8 cellular contexts compared by ENCODE assay signal in the genomic region with DNA sequence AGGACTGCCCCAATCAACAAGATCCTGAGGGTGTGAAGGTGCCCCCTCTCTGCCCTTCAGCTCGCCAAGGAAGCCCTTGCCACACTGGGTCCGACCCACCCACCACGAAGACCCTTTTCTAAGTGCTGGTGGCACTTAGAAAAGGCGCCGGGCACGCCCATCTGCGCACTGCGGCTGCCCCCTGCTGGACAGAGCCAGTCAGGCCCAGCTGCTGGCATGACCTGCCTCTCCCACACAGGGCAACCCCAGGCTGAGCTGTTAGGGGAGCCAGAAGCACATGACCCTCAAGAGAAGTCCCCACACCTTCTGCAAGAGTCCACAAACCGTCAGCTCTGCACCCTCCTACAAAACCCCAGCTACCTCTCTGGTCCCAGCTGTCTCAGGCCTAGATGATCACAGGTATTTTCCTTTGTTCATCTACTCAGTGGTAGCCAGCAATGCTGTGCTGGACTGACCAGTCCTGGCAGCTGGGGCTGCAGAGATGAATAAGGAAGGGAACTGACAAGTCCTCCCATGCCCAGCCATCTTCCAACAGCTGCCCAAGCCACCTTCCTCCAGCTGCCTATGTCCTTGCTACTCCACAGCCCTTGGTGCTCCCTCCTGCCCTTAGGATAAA. TPM values are rescaled to one million over a fixed set of nuclear protein-coding genes. Genes with fewer than 3 reads are reported as not detected.
DNase-seq lines count a peak whose midpoint lies in the region; ATAC-seq and TF ChIP-seq lines count a peak whose summit lies in the region.

No MANE protein-coding gene starts in this region.

- TF ChIP-seq CTCF in SK-N-SH (IDR thresholded peaks at IDR 0.05): peak; percentile 94
- TF ChIP-seq CTCF in psoas muscle (IDR thresholded peaks at IDR 0.05): peak; percentile 89

- peak; percentile 46 for DNase-seq in EL
- DNase-seq in KG1 (lab: John Stamatoyannopoulos, UW): peak; percentile 11
- peak; percentile 90 for DNase-seq in SK-N-SH
- DNase-seq in activated naive CD4-positive, alpha-beta T cell treated with Interleukin-2 at 50 U/mL for 16 hours: peak; percentile 73
- peak; percentile 87 for DNase-seq in Right ventricle myocardium inferior (ENCODE audit: missing footprints)
- peak; percentile 66 to 85 for DNase-seq in psoas muscle
- DNase-seq in aorta: peak; percentile 71 to 90

- intact Hi-C loops in Right ventricle myocardium inferior (cut with DNase I) (loop anchor here (5.0 kb wide), 2 partner anchors 732 to 857 kb away; no protein-coding TSS in a partner anchor), psoas muscle (cut with DNase I) (loop anchor here (2.0 to 10.0 kb wide), 4 partner anchors 732 to 877 kb away; no protein-coding TSS in a partner anchor), aorta (cut with DNase I) (loop anchor here (5.0 kb wide), 2 partner anchors 732 to 857 kb away; no protein-coding TSS in a partner anchor)

- H3K4me1 ChIP-seq in SK-N-SH (ENCODE audit: control insufficient read depth in 1 of 2, insufficient read depth in 2 of 2, low read depth in 1 of 2, low read length in 1 of 2): no peaks in the 10 kb centered on the region
- no peaks in the 10 kb centered on the region for H3K4me1 ChIP-seq in psoas muscle
- H3K4me1 ChIP-seq in aorta (ENCODE audit: control insufficient read depth in 1 of 2, insufficient read depth in 2 of 2, low read length in 2 of 2): no peaks in the 10 kb centered on the region

- H3K4me2 ChIP-seq in SK-N-SH: no peak overlapping the region

- H3K9me2 ChIP-seq in SK-N-SH: no peaks in the 10 kb centered on the region

- no peak overlapping the region for H3K9ac ChIP-seq in SK-N-SH

- H3K79me2 ChIP-seq in SK-N-SH (ENCODE audit: insufficient read depth): no peaks in the 10 kb centered on the region

- H3K36me3 ChIP-seq in SK-N-SH (replicated peaks in 1 of 2; ENCODE audit: control insufficient read depth in 1 of 2, insufficient read depth in 2 of 2, low read length in 1 of 2) (no peaks in the 10 kb centered on the region), psoas muscle (ENCODE audit: insufficient read depth in 1 of 2, low read depth in 1 of 2) (no peaks in the 10 kb centered on the region), aorta (ENCODE audit: control insufficient read depth in 1 of 2, insufficient read depth in 2 of 2, low read length in 1 of 2) (no peaks in the 10 kb centered on the region)

- POLR2A ChIA-PET in SK-N-SH (lab: Yijun Ruan, JAX): no interaction called here

- H3K9me3 ChIP-seq in SK-N-SH (no peaks in the 10 kb centered on the region), psoas muscle (no peaks in the 10 kb centered on the region), aorta (ENCODE audit: control insufficient read depth, low read length) (no peaks in the 10 kb centered on the region)

- CTCF ChIA-PET in SK-N-SH (lab: Yijun Ruan, JAX): interaction anchor here (0.5 to 8.1 kb wide), 88 partner anchors 10 to 918 kb away, joined by 3 to 78 read pairs (median 4); no protein-coding TSS in a partner anchor

- H2AFZ ChIP-seq in SK-N-SH (ENCODE audit: low read depth): no peak overlapping the region

- 0% methylated on average over 1 of the region's 9 CpGs for WGBS in SK-N-SH (ENCODE audit: low lambda C conversion rate)
- 0 to 2% (median 2%) methylated on average over 9 of the region's 9 CpGs for WGBS in psoas muscle, 3 donors
- 1 to 2% methylated on average over 9 of the region's 9 CpGs for WGBS in aorta, 2 donors

- H3F3A ChIP-seq in SK-N-SH (replicated peaks; ENCODE audit: insufficient read depth): no peaks in the 10 kb centered on the region

- TF ChIP-seq EP300 in SK-N-SH (IDR thresholded peaks at IDR 0.05; ENCODE audit: borderline replicate concordance in 1 of 2, low read depth in 1 of 2, low read length in 1 of 2): no peak

- ATAC-seq in Right ventricle myocardium inferior (peak; percentile 63), psoas muscle (peak; percentile 75 to 89 (median 84)), aorta (ENCODE audit: low FRiP score) (no peak), GM21526 (IDR thresholded peaks at IDR 0.05; ENCODE audit: low FRiP score, unreplicated experiment) (no peak)

- H3K4me3 ChIP-seq in SK-N-SH (ENCODE audit: low read depth in 2 of 2, low read length in 1 of 2): no peak overlapping the region; a peak in 1 of 4 replicates
- no peak overlapping the region for H3K4me3 ChIP-seq in psoas muscle
- H3K4me3 ChIP-seq in aorta (ENCODE audit: low read length in 2 of 2): no peak overlapping the region

- H4K20me1 ChIP-seq in SK-N-SH (ENCODE audit: insufficient read depth): no peaks in the 10 kb centered on the region

- H3K27ac ChIP-seq in SK-N-SH (ENCODE audit: low read depth in 2 of 2, low read length in 1 of 2): no peak overlapping the region
- no peak overlapping the region for H3K27ac ChIP-seq in psoas muscle
- no peak overlapping the region for H3K27ac ChIP-seq in aorta (ENCODE audit: low read depth in 1 of 2, low read length in 2 of 2)

- TF ChIP-seq RAD21 in SK-N-SH (IDR thresholded peaks at IDR 0.05; ENCODE audit: low read length): peak; percentile 93

- H3K27me3 ChIP-seq in SK-N-SH (ENCODE audit: insufficient read depth) (peaks cover 19% of the 10 kb centered on the region; the same call in 1 of the 2 replicates), psoas muscle (ENCODE audit: insufficient read depth in 3 of 3, low read length in 2 of 3) (peaks cover under 1 to 38% (median 2%) of the 10 kb centered on the region in 3 donors), aorta (ENCODE audit: control insufficient read depth in 1 of 2, insufficient read depth in 2 of 2, low read length in 1 of 2) (no peaks in the 10 kb centered on the region)

TF ChIP-seq in SK-N-SH, 30 proteins besides CTCF, POLR2A, EP300 and RAD21:
- TF ChIP-seq, protein P1, sequence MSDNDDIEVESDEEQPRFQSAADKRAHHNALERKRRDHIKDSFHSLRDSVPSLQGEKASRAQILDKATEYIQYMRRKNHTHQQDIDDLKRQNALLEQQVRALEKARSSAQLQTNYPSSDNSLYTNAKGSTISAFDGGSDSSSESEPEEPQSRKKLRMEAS (IDR thresholded peaks at IDR 0.05; ENCODE audit: low read depth): peak; percentile 25; the same call in 1 of the 2 replicates
- TF ChIP-seq TAF1 (IDR thresholded peaks at IDR 0.05; ENCODE audit: borderline replicate concordance, low read depth, low read length) (no peak), EZH2phosphoT487 (IDR thresholded peaks at IDR 0.05; ENCODE audit: borderline replicate concordance, low read depth) (no peak), NFIC (IDR thresholded peaks at IDR 0.05; ENCODE audit: borderline replicate concordance) (no peak), GABPA (IDR thresholded peaks at IDR 0.05; ENCODE audit: low read depth) (no peak), SMC3 (IDR thresholded peaks at IDR 0.05; ENCODE audit: low read depth, low read length) (peak; percentile 95), FOSL2 (IDR thresholded peaks at IDR 0.05; ENCODE audit: borderline replicate concordance, low read depth) (no peak), NRF1 (IDR thresholded peaks at IDR 0.05; ENCODE audit: low read depth, low read length) (peak; percentile 4; the same call in 1 of the 2 replicates), TCF12 (IDR thresholded peaks at IDR 0.05) (no peak)
- TF ChIP-seq, protein P2, sequence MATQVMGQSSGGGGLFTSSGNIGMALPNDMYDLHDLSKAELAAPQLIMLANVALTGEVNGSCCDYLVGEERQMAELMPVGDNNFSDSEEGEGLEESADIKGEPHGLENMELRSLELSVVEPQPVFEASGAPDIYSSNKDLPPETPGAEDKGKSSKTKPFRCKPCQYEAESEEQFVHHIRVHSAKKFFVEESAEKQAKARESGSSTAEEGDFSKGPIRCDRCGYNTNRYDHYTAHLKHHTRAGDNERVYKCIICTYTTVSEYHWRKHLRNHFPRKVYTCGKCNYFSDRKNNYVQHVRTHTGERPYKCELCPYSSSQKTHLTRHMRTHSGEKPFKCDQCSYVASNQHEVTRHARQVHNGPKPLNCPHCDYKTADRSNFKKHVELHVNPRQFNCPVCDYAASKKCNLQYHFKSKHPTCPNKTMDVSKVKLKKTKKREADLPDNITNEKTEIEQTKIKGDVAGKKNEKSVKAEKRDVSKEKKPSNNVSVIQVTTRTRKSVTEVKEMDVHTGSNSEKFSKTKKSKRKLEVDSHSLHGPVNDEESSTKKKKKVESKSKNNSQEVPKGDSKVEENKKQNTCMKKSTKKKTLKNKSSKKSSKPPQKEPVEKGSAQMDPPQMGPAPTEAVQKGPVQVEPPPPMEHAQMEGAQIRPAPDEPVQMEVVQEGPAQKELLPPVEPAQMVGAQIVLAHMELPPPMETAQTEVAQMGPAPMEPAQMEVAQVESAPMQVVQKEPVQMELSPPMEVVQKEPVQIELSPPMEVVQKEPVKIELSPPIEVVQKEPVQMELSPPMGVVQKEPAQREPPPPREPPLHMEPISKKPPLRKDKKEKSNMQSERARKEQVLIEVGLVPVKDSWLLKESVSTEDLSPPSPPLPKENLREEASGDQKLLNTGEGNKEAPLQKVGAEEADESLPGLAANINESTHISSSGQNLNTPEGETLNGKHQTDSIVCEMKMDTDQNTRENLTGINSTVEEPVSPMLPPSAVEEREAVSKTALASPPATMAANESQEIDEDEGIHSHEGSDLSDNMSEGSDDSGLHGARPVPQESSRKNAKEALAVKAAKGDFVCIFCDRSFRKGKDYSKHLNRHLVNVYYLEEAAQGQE (IDR thresholded peaks at IDR 0.05; ENCODE audit: low read depth, low read length): no peak

RNA-seq across cellular contexts. Expression of a gene that starts 40.0 kb away (rescaled TPM):
- polyA plus RNA-seq in SK-N-SH (2012; rRNA removed): 7.4 and 8.9 TPM in 2 replicates
- polyA plus RNA-seq in SK-N-SH (2012; cell fraction: cytosol; rRNA removed): 3.4 and 4.3 TPM in 2 replicates
- 24.6 and 24.8 TPM in 2 replicates for polyA plus RNA-seq in SK-N-SH (2012; cell fraction: nucleus; rRNA removed)
- total RNA-seq in Right ventricle myocardium inferior: 4.3 TPM
- 10 to 100 TPM in 3 of 4 donors, 1 to 10 TPM in 1; 1.9 to 30.2 (median 15.6) TPM for total RNA-seq in psoas muscle
- 10 to 100 TPM in 1 of 3 donors, 1 to 10 TPM in 2; 3.2 to 23.3 (median 3.7) TPM for polyA plus RNA-seq in psoas muscle
- 10 to 100 TPM in 1 of 2 donors, 1 to 10 TPM in 1; 9.0 to 26.5 TPM for total RNA-seq in aorta
- 10 to 100 TPM in 1 of 2 donors, 1 to 10 TPM in 1; 3.8 to 14.2 TPM for polyA plus RNA-seq in aorta

Comparison
In these comparisons a context has a peak if more than half of its experiments do, and no peak if none do; other contexts are left out.
1. DNase-seq: peak in every context shown above with its lines; median percentile 90 in SK-N-SH; 87 in Right ventricle myocardium inferior; 80 in aorta; 76 in psoas muscle; 73 in activated naive CD4-positive, alpha-beta T cell treated with Interleukin-2 at 50 U/mL for 16 hours; 46 in EL; 11 in KG1.
2. ATAC-seq: peak in Right ventricle myocardium inferior (single experiment) and psoas muscle (4 of 4); none in aorta (single experiment) and GM21526 (single experiment).